In genomic region chr9:127897194-127897692, GRCh38 we compare ENCODE assay signal across 8 cellular contexts.
DNase-seq lines count a peak whose midpoint lies in the region; ATAC-seq and TF ChIP-seq lines count a peak whose summit lies in the region.

No MANE protein-coding gene starts in this region.

- 0 out of 2 replicates have a peak overlapping the region, but pooled peaks have one; percentile 5 for H3K27ac ChIP-seq in C4-2B
- peak overlapping the region; percentile 78 for H3K27ac ChIP-seq in HUES48 (ENCODE audit: low read depth, low read length)

- no peaks in the 10 kb centered on the region for H3K9me3 ChIP-seq in HUES48 (ENCODE audit: control insufficient read depth, insufficient read depth, low read length)

- peaks cover 44% of the 10 kb centered on the region for H3K36me3 ChIP-seq in HUES48 (ENCODE audit: control insufficient read depth, insufficient read depth, low read length)

- no peak for TF ChIP-seq CTCF in C4-2B (conservative IDR thresholded peaks at IDR 0.05)

- peaks cover 15% of the 10 kb centered on the region; the same call in 1 of the 2 replicates for H3K4me1 ChIP-seq in HUES48 (ENCODE audit: control insufficient read depth, insufficient read depth, low read length)

- H3K27me3 ChIP-seq in HUES48 (ENCODE audit: control insufficient read depth, insufficient read depth, low read length): no peaks in the 10 kb centered on the region

- no peak overlapping the region for H3K4me3 ChIP-seq in HUES48 (ENCODE audit: low read depth, low read length)

- DNase-seq in activated T-cell treated with anti-CD3 and anti-CD28 coated beads, Interleukin-2, amount 50 U/mL, for 48 hours: peak; percentile 65 to 68
- DNase-seq in germinal center (ENCODE audit: low spot score) (peak; percentile 81), nucleus accumbens (lab: John Stamatoyannopoulos, UW) (peak in 50 of 56 donors; percentile 27 to 82 (median 69)), DMS153 (lab: John Stamatoyannopoulos, UW) (no peak), GF-D8 (lab: John Stamatoyannopoulos, UW) (no peak)

- no peak overlapping the region for H3K9ac ChIP-seq in HUES48 (ENCODE audit: low read depth, low read length)

- no peak for ATAC-seq in GM19455 (IDR thresholded peaks at IDR 0.05; ENCODE audit: unreplicated experiment)

Comparison
In these comparisons a context has a peak if more than half of its experiments do, and no peak if none do; other contexts are left out.
1. DNase-seq: peak in activated T-cell treated with anti-CD3 and anti-CD28 coated beads, Interleukin-2, amount 50 U/mL, for 48 hours (2 of 2), germinal center (single experiment) and nucleus accumbens (50 of 56); none in DMS153 (single experiment) and GF-D8 (single experiment).